ENCODE assay signal across 19 cellular contexts in the genomic region with DNA sequence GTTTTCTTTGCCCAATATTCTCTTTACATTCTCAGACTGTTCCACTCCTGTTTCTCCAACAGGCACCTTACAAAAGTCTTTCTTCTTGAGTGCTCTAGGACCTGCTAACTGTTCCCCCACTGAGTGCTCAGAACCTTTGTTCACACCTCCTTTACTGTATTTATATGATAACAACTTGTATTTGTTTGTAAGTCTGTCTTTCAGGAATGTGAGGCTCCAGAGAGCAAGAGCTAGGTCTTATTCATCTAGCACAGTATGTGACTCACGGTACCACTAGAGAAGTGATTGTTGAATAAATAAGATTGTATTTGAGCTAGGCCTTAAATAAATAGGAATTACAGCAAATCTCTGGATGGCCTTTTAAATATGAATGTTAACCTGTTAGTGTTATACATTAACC. TPM values are rescaled to one million over a fixed set of nuclear protein-coding genes. Genes with fewer than 3 reads are reported as not detected.
"Had no signal": no experiment of that assay in that cellular context is flagged by ENCODE, and none has a peak within 500 bp of the region (broad histone marks: within the 10 kb centered on the region; RNA-seq: fewer than 3 reads in every experiment).

No MANE protein-coding gene starts in this region.

- H3K27me3 ChIP-seq: right lobe of liver, spleen, transverse colon had no signal

- H3K27ac ChIP-seq: right lobe of liver, spleen, transverse colon had no signal

- DNase-seq: activated CD4-positive, alpha-beta T cell treated with anti-CD3 and anti-CD28 coated beads, Interleukin-2, amount 50 U/mL, for 48 hours; activated CD4-positive, CD25-positive, alpha-beta regulatory T cell treated with anti-CD3 and anti-CD28 coated beads, Interleukin-2, amount 50 U/mL, for 72 hours; activated effector memory CD4-positive, alpha-beta T cell treated with anti-CD3 and anti-CD28 coated beads, Interleukin-2, amount 50 U/mL, for 16 hours; activated T-cell treated with anti-CD3 and anti-CD28 coated beads, Interleukin-2, amount 50 U/mL, for 4 hours; amygdala; left cardiac atrium; mammary epithelial cell; natural killer cell; occipital lobe; right lobe of liver; spleen; stimulated activated CD4-positive, alpha-beta T cell treated with anti-CD3 and anti-CD28 coated beads, Interleukin-2, amount 100 ng/mL, for 24 hours; stimulated activated naive CD4-positive, alpha-beta T cell; substantia nigra; transverse colon had no signal

- H3K36me3 ChIP-seq: right lobe of liver, spleen, transverse colon had no signal

- ATAC-seq: activated naive CD4-positive, alpha-beta T cell treated with anti-CD3 and anti-CD28 coated beads, Interleukin-2, amount 50 U/mL, for 72 hours; activated T-cell treated with anti-CD3 and anti-CD28 coated beads, Interleukin-2, amount 50 U/mL, for 4 hours; left cardiac atrium; natural killer cell; right lobe of liver had no signal

- H3K4me1 ChIP-seq: right lobe of liver, spleen, transverse colon had no signal

- H3K9me3 ChIP-seq: right lobe of liver, transverse colon had no signal

- H3K4me3 ChIP-seq: right lobe of liver, spleen, transverse colon had no signal

RNA-seq across cellular contexts. Expression of a gene that starts 42.5 kb away (rescaled TPM):
- total RNA-seq: activated naive CD4-positive, alpha-beta T cell treated with anti-CD3 and anti-CD28 coated beads, Interleukin-2, amount 50 U/mL, for 72 hours; activated T-cell treated with anti-CD3 and anti-CD28 coated beads, Interleukin-2, amount 50 U/mL, for 4 hours; fibroblast of lung; frontal cortex; natural killer cell; progenitor cell of endocrine pancreas had no signal
- polyA plus RNA-seq: fibroblast of lung had no signal
